ENCODE assay signal across 7 cellular contexts in the genomic region with DNA sequence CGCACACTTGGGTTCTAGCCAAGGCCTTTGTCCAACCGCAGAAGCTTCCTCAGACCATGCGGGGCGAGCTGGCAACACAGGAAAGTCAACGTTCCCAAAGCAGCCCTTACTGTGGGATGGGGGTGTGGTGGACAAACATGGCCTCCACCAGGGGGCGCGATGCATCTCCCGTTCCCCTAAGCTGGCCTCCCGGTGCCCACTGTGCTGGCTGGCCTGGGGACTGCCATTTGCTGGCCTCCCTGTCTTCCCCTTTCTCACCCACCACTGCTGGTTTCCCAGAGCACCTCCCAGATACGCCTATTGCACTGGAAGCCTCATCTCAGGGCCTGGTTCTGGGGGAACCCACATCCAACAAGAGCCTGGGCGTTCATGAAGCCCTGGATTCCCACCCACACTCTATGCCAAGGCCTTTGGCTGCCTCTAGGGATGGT.
DNase-seq lines count a peak whose midpoint lies in the region; ATAC-seq and TF ChIP-seq lines count a peak whose summit lies in the region.

No MANE protein-coding gene starts in this region.

- ATAC-seq in HG03025 (IDR thresholded peaks at IDR 0.05; ENCODE audit: low FRiP score, unreplicated experiment) (no peak), HG03095 (IDR thresholded peaks at IDR 0.05; ENCODE audit: unreplicated experiment) (no peak)

- DNase-seq in NCI-H69 (lab: John Stamatoyannopoulos, UW) (peak; percentile 3), iPS-NIHi11 (ENCODE audit: low spot score) (peak; percentile 93)
- DNase-seq in activated naive CD4-positive, alpha-beta T cell treated with anti-CD3 and anti-CD28 coated beads, Interleukin-2, amount 50 U/mL, for 16 hours: peak; percentile 50
- DNase-seq in stimulated activated CD8-positive, alpha-beta memory T cell treated with anti-CD3 and anti-CD28 coated beads, Interleukin-7, amount 100 ng/mL, for 24 hours (ENCODE audit: low read depth): peak; percentile 40

- peak; percentile 81 for TF ChIP-seq CTCF in GM12873 (IDR thresholded peaks at IDR 0.05; ENCODE audit: insufficient read depth, low read depth, low read length, missing control alignments)

Comparison
In these comparisons a context has a peak if more than half of its experiments do, and no peak if none do; other contexts are left out.
1. DNase-seq: peak in every context shown above with its lines; median percentile 93 in iPS-NIHi11; 50 in activated naive CD4-positive, alpha-beta T cell treated with anti-CD3 and anti-CD28 coated beads, Interleukin-2, amount 50 U/mL, for 16 hours; 40 in stimulated activated CD8-positive, alpha-beta memory T cell treated with anti-CD3 and anti-CD28 coated beads, Interleukin-7, amount 100 ng/mL, for 24 hours; 3 in NCI-H69.